Comparison of ENCODE assay signal across 25 cellular contexts in genomic region chr2:3224681-3225080, GRCh38.
DNase-seq lines count a peak whose midpoint lies in the region; ATAC-seq and TF ChIP-seq lines count a peak whose summit lies in the region.
"Had no signal": no experiment of that assay in that cellular context is flagged by ENCODE, and none has a peak within 500 bp of the region (broad histone marks: within the 10 kb centered on the region; RNA-seq: fewer than 3 reads in every experiment).

No MANE protein-coding gene starts in this region.

- CTCF ChIA-PET in activated CD8-positive, alpha-beta memory T cell treated with anti-CD3 and anti-CD28 coated beads, Interleukin-2, amount 10 ng/mL, durations not matched to agents 7 days and 5 days (lab: Charles Lee), result no interaction called here
- CTCF ChIA-PET in CD8-positive, alpha-beta T cell (lab: Charles Lee), result no interaction called here

- no peak overlapping the region for H3K4me2 ChIP-seq in neural progenitor cell

- no peaks in the 10 kb centered on the region for H3K9me3 ChIP-seq in CD8-positive, alpha-beta T cell (ENCODE audit: low read length)
- no peaks in the 10 kb centered on the region for H3K9me3 ChIP-seq in neural progenitor cell (ENCODE audit: low read depth)
- H3K9me3 ChIP-seq: Caco-2, ovary had no signal

- no peaks in the 10 kb centered on the region for H3K79me2 ChIP-seq in neural progenitor cell (ENCODE audit: low read depth)

- no peak for DNase-seq in activated CD8-positive, alpha-beta memory T cell treated with anti-CD3 and anti-CD28 coated beads, Interleukin-2, amount 10 ng/mL, durations not matched to agents 7 days and 5 days
- no peak for DNase-seq in activated CD8-positive, alpha-beta memory T cell treated with anti-CD3 and anti-CD28 coated beads for 24 hours
- no peak for DNase-seq in CD8-positive, alpha-beta T cell
- DNase-seq in activated naive CD8-positive, alpha-beta T cell treated with anti-CD3 and anti-CD28 coated beads for 36 hours, result no peak
- DNase-seq in natural killer cell (no peak), neural progenitor cell (ENCODE audit: low spot score) (no peak)
- DNase-seq: Caco-2; DND-41; HCEC 1CT; left ventricle myocardium superior; naive B cell; NCI-H1092; NCI-H1930; NCI-H524 treated with DMSO at 0.1 percent for 48 hours; ovary; SHP77 treated with DMSO at 0.1 percent for 48 hours; stimulated activated CD4-positive, alpha-beta T cell treated with anti-CD3 and anti-CD28 coated beads, Interleukin-2, amount 100 ng/mL, for 24 hours; substantia nigra had no signal

- peaks cover 7% of the 10 kb centered on the region for H3F3A ChIP-seq in neural progenitor cell (ENCODE audit: low read depth)

- H3K36me3 Mint-ChIP-seq in activated CD8-positive, alpha-beta memory T cell treated with anti-CD3 and anti-CD28 coated beads, Interleukin-2, amount 10 ng/mL, durations not matched to agents 7 days and 5 days, result peaks cover 23% of the 10 kb centered on the region
- H3K36me3 Mint-ChIP-seq in CD8-positive, alpha-beta T cell, result peaks cover 8% of the 10 kb centered on the region
- H3K36me3 Mint-ChIP-seq in activated naive CD8-positive, alpha-beta T cell treated with anti-CD3 and anti-CD28 coated beads for 36 hours, result peaks cover 54% of the 10 kb centered on the region
- H3K36me3 Mint-ChIP-seq in natural killer cell, result no peaks in the 10 kb centered on the region
- peaks cover 21% of the 10 kb centered on the region for H3K36me3 Mint-ChIP-seq in neural progenitor cell

- intact Hi-C loops in CD8-positive, alpha-beta T cell (cut with DNase I, micrococcal nuclease), result no loop called here
- intact Hi-C loops in natural killer cell (cut with micrococcal nuclease), result no loop called here

- no peaks in the 10 kb centered on the region for H4K20me1 ChIP-seq in neural progenitor cell (ENCODE audit: low read depth)

- H3K4me3 ChIP-seq in CD8-positive, alpha-beta T cell (ENCODE audit: low read depth, low read length), result no peak overlapping the region
- no peak overlapping the region for H3K4me3 ChIP-seq in neural progenitor cell
- H3K4me3 ChIP-seq: ovary had no signal

- no peak overlapping the region for H3K4me3 Mint-ChIP-seq in activated CD8-positive, alpha-beta memory T cell treated with anti-CD3 and anti-CD28 coated beads, Interleukin-2, amount 10 ng/mL, durations not matched to agents 7 days and 5 days
- H3K4me3 Mint-ChIP-seq in CD8-positive, alpha-beta T cell, result no peak overlapping the region
- no peak overlapping the region for H3K4me3 Mint-ChIP-seq in activated naive CD8-positive, alpha-beta T cell treated with anti-CD3 and anti-CD28 coated beads for 36 hours
- H3K4me3 Mint-ChIP-seq in natural killer cell (no peak overlapping the region), neural progenitor cell (no peak overlapping the region)
- H3K4me3 Mint-ChIP-seq: brain, type B pancreatic cell had no signal

- no peak overlapping the region for H3K9ac ChIP-seq in neural progenitor cell

- POLR2A ChIA-PET in CD8-positive, alpha-beta T cell (lab: Charles Lee), result no interaction called here

- H3K4me1 Mint-ChIP-seq in activated CD8-positive, alpha-beta memory T cell treated with anti-CD3 and anti-CD28 coated beads, Interleukin-2, amount 10 ng/mL, durations not matched to agents 7 days and 5 days, result peaks cover 31% of the 10 kb centered on the region
- peaks cover 34% of the 10 kb centered on the region for H3K4me1 Mint-ChIP-seq in CD8-positive, alpha-beta T cell (ENCODE audit: low read depth)
- H3K4me1 Mint-ChIP-seq in activated naive CD8-positive, alpha-beta T cell treated with anti-CD3 and anti-CD28 coated beads for 36 hours, result peaks cover 29% of the 10 kb centered on the region
- H3K4me1 Mint-ChIP-seq in natural killer cell, result peaks cover 31 to 34% of the 10 kb centered on the region in 2 donors
- no peaks in the 10 kb centered on the region for H3K4me1 Mint-ChIP-seq in neural progenitor cell
- H3K4me1 Mint-ChIP-seq: brain had no signal

- no peak overlapping the region for H2AFZ ChIP-seq in neural progenitor cell (replicated peaks)

- no peak for TF ChIP-seq CTCF in CD8-positive, alpha-beta T cell (IDR thresholded peaks at IDR 0.05)
- TF ChIP-seq CTCF in natural killer cell (IDR thresholded peaks at IDR 0.05) (no peak), neural progenitor cell (IDR thresholded peaks at IDR 0.05) (no peak)

- H3K27ac ChIP-seq in CD8-positive, alpha-beta T cell (ENCODE audit: low read depth, low read length), result no peak overlapping the region
- H3K27ac ChIP-seq in neural progenitor cell, result no peak overlapping the region
- H3K27ac ChIP-seq: epithelial cell of prostate, ovary had no signal

- H3K27me3 Mint-ChIP-seq in activated CD8-positive, alpha-beta memory T cell treated with anti-CD3 and anti-CD28 coated beads, Interleukin-2, amount 10 ng/mL, durations not matched to agents 7 days and 5 days, result no peaks in the 10 kb centered on the region
- no peaks in the 10 kb centered on the region for H3K27me3 Mint-ChIP-seq in CD8-positive, alpha-beta T cell (ENCODE audit: low read depth)
- no peaks in the 10 kb centered on the region for H3K27me3 Mint-ChIP-seq in activated naive CD8-positive, alpha-beta T cell treated with anti-CD3 and anti-CD28 coated beads for 36 hours
- H3K27me3 Mint-ChIP-seq in natural killer cell (ENCODE audit: low read depth in 2 of 2), result no peaks in the 10 kb centered on the region
- peaks cover 11% of the 10 kb centered on the region for H3K27me3 Mint-ChIP-seq in neural progenitor cell (ENCODE audit: insufficient read depth, low read depth)
- H3K27me3 Mint-ChIP-seq: brain, IgD-negative memory B cell, naive B cell, type B pancreatic cell had no signal

- H3K27ac Mint-ChIP-seq in activated CD8-positive, alpha-beta memory T cell treated with anti-CD3 and anti-CD28 coated beads, Interleukin-2, amount 10 ng/mL, durations not matched to agents 7 days and 5 days, result peak overlapping the region; percentile 42
- H3K27ac Mint-ChIP-seq in CD8-positive, alpha-beta T cell, result peak overlapping the region; percentile 93
- H3K27ac Mint-ChIP-seq in activated naive CD8-positive, alpha-beta T cell treated with anti-CD3 and anti-CD28 coated beads for 36 hours, result peak overlapping the region; percentile 99
- peak overlapping the region; percentile 81 to 88 for H3K27ac Mint-ChIP-seq in natural killer cell
- no peak overlapping the region for H3K27ac Mint-ChIP-seq in neural progenitor cell
- H3K27ac Mint-ChIP-seq: brain, type B pancreatic cell had no signal

- no peaks in the 10 kb centered on the region for H3K36me3 ChIP-seq in CD8-positive, alpha-beta T cell (ENCODE audit: insufficient read depth, low read length)
- no peaks in the 10 kb centered on the region for H3K36me3 ChIP-seq in neural progenitor cell
- H3K36me3 ChIP-seq: ovary had no signal

- H3K27me3 ChIP-seq in CD8-positive, alpha-beta T cell (ENCODE audit: insufficient read depth, low read length), result no peaks in the 10 kb centered on the region
- H3K27me3 ChIP-seq in neural progenitor cell, result no peaks in the 10 kb centered on the region
- H3K27me3 ChIP-seq: ovary had no signal

- peaks cover 18% of the 10 kb centered on the region for H3K4me1 ChIP-seq in CD8-positive, alpha-beta T cell (ENCODE audit: insufficient read depth, low read length)
- no peaks in the 10 kb centered on the region for H3K4me1 ChIP-seq in neural progenitor cell
- H3K4me1 ChIP-seq: Caco-2 had no signal

- H3K9me3 Mint-ChIP-seq in activated CD8-positive, alpha-beta memory T cell treated with anti-CD3 and anti-CD28 coated beads, Interleukin-2, amount 10 ng/mL, durations not matched to agents 7 days and 5 days (ENCODE audit: low read depth), result peaks cover 16% of the 10 kb centered on the region
- H3K9me3 Mint-ChIP-seq in CD8-positive, alpha-beta T cell, result peaks cover 24% of the 10 kb centered on the region
- H3K9me3 Mint-ChIP-seq in activated naive CD8-positive, alpha-beta T cell treated with anti-CD3 and anti-CD28 coated beads for 36 hours, result peaks cover 35% of the 10 kb centered on the region
- H3K9me3 Mint-ChIP-seq in natural killer cell (peaks cover 0 to 4% of the 10 kb centered on the region in 2 donors), neural progenitor cell (peaks cover 37% of the 10 kb centered on the region)

- ATAC-seq in activated CD8-positive, alpha-beta memory T cell treated with anti-CD3 and anti-CD28 coated beads, Interleukin-2, amount 10 ng/mL, durations not matched to agents 7 days and 5 days, result no peak
- no peak for ATAC-seq in CD8-positive, alpha-beta T cell
- no peak for ATAC-seq in natural killer cell
- ATAC-seq in GM19467 (IDR thresholded peaks at IDR 0.05; ENCODE audit: unreplicated experiment), result no peak
- ATAC-seq in GM21576 (IDR thresholded peaks at IDR 0.05; ENCODE audit: unreplicated experiment), result no peak
- ATAC-seq: left ventricle myocardium superior, Panc1 had no signal
